In genomic region chr2:203328735-203329549, GRCh38 we compare ENCODE assay signal across 8 cellular contexts. TPM values are rescaled to one million over a fixed set of nuclear protein-coding genes. Genes with fewer than 3 reads are reported as not detected.
DNase-seq lines count a peak whose midpoint lies in the region; ATAC-seq lines count a peak whose summit lies in the region.

No MANE protein-coding gene starts in this region.

- H3K23ac ChIP-seq in mesendoderm (ENCODE audit: low read length), result no peak overlapping the region

- peak overlapping the region; percentile 92 for H3K4ac ChIP-seq in mesendoderm (ENCODE audit: low read depth, low read length)

- peak overlapping the region; percentile 90 for H3K4me3 ChIP-seq in mesendoderm (ENCODE audit: low read length)

- no CpG with 5 or more reads among the region's 32 CpGs for WGBS in mesendoderm (ENCODE audit: extremely low coverage, insufficient coverage, low lambda C conversion rate)

- no peak overlapping the region for H4K8ac ChIP-seq in mesendoderm (ENCODE audit: low read depth, low read length)

- H3K27me3 ChIP-seq in mesendoderm (ENCODE audit: insufficient read depth, low read length, poor library complexity), result no peaks in the 10 kb centered on the region

- peak; percentile 64 for ATAC-seq in HG02623 (IDR thresholded peaks at IDR 0.05; ENCODE audit: unreplicated experiment)
- peak; percentile 60 for ATAC-seq in effector memory CD8-positive, alpha-beta T cell (replicated peaks)

- H2AK5ac ChIP-seq in mesendoderm (ENCODE audit: low read length), result no peak overlapping the region

- no peak overlapping the region for H2BK15ac ChIP-seq in mesendoderm (replicated peaks; ENCODE audit: low read depth)

- H3K4me3 Mint-ChIP-seq in effector memory CD8-positive, alpha-beta T cell, result peak overlapping the region; percentile 73 to 84

- no peaks in the 10 kb centered on the region for H3K79me1 ChIP-seq in mesendoderm (ENCODE audit: low read length)

- peak; percentile 53 for DNase-seq in NCI-H1092 treated with DMSO at 0.1 percent for 48 hours (lab: John Stamatoyannopoulos, UW)
- no peak for DNase-seq in NCI-H1092 (lab: John Stamatoyannopoulos, UW)
- DNase-seq in NCI-H146 (lab: John Stamatoyannopoulos, UW), result peak; percentile 38
- DNase-seq in activated CD4-positive, alpha-beta T cell treated with anti-CD3 and anti-CD28 coated beads, Interleukin-2, amount 50 U/mL, for 48 hours, result peak; percentile 60 to 68
- DNase-seq in effector memory CD8-positive, alpha-beta T cell, result peak in 1 of 3 experiments; percentile 4
- DNase-seq in mesendoderm, result peak; percentile 43
- DNase-seq in stimulated activated CD8-positive, alpha-beta memory T cell treated with anti-CD3 and anti-CD28 coated beads, Interleukin-4, amount 100 ng/mL, for 24 hours (ENCODE audit: low read depth), result peak; percentile 29

- H3K4me1 ChIP-seq in mesendoderm (ENCODE audit: control insufficient read depth, low read depth, low read length), result no peaks in the 10 kb centered on the region

- peak overlapping the region; percentile 55 for H3K4me2 ChIP-seq in mesendoderm (ENCODE audit: low read length)

- no peaks in the 10 kb centered on the region for H3K9me3 Mint-ChIP-seq in effector memory CD8-positive, alpha-beta T cell

- H3K4me1 Mint-ChIP-seq in effector memory CD8-positive, alpha-beta T cell (ENCODE audit: low read depth in 2 of 2), result peaks cover 19 to 27% of the 10 kb centered on the region in 2 donors

- no peak overlapping the region for H4K5ac ChIP-seq in mesendoderm (ENCODE audit: low read length)

- H3K27ac Mint-ChIP-seq in effector memory CD8-positive, alpha-beta T cell, result peak overlapping the region; percentile 78 to 87

- peak overlapping the region; percentile 95 for H3K56ac ChIP-seq in mesendoderm (ENCODE audit: low read length)

- no peaks in the 10 kb centered on the region for H3K27me3 Mint-ChIP-seq in effector memory CD8-positive, alpha-beta T cell

- H3K36me3 Mint-ChIP-seq in effector memory CD8-positive, alpha-beta T cell (ENCODE audit: insufficient read depth), result peaks cover 6% of the 10 kb centered on the region

- peak overlapping the region; percentile 60 for H3K18ac ChIP-seq in mesendoderm (ENCODE audit: low read length)

- H3K36me3 ChIP-seq in mesendoderm (ENCODE audit: control insufficient read depth, insufficient read depth, low read length), result no peaks in the 10 kb centered on the region

- peaks cover 37% of the 10 kb centered on the region for H3K79me2 ChIP-seq in mesendoderm (ENCODE audit: control insufficient read depth, insufficient read depth, low read length)

- H3K27ac ChIP-seq in mesendoderm (ENCODE audit: low read depth, low read length), result peak overlapping the region; percentile 99

- H2BK5ac ChIP-seq in mesendoderm (ENCODE audit: low read length), result no peak overlapping the region

- peak overlapping the region; percentile 80 for H2BK120ac ChIP-seq in mesendoderm (ENCODE audit: low read depth, low read length)

- H3K9ac ChIP-seq in mesendoderm (ENCODE audit: low read length), result peak overlapping the region; percentile 62

RNA-seq across cellular contexts. Expression of gene ABI2, which starts 0.7 kb away (rescaled TPM):
- polyA plus RNA-seq in mesendoderm (2013, experiment 1 of 2), result 56.4 TPM
- 63.6 TPM for polyA plus RNA-seq in mesendoderm (2013, experiment 2 of 2)
